In the genomic region with DNA sequence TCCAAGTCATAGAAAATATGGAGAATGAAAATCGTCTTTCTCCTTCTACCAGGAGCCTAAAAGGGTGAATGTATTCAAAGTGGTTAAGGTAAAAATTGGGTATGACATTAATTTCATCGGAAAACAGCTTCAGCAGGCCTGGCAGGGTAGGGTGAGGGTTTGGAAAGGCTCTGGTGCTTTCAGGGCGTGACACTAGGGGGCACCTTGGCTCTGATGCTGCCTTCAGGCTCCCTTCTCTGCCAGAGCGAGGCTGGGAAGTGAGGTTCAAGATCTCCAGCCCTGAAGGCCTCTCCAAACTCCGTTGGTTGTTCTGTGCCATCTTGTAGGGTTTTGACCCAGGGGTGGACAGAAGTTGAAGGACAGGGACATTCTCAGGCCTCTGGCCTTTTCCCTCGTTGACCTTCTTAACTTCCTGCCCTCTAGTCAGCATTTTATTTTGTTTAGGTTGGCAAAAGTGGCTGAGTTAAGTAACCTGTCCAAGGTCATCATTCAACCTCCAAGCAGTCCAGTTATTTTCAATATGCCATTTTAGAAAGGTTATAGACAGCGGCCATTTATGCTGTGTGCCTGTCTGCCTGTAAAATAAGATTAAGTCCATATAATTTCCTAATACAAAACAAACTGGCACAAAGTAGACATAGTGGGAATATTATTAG, we compare ENCODE assay signal across 8 cellular contexts. TPM values are rescaled to one million over a fixed set of nuclear protein-coding genes. Genes with fewer than 3 reads are reported as not detected.
DNase-seq lines count a peak whose midpoint lies in the region; ATAC-seq, FAIRE-seq and TF ChIP-seq lines count a peak whose summit lies in the region.

No MANE protein-coding gene starts in this region.

- H3K36me3 Mint-ChIP-seq in glutamatergic neuron (ENCODE audit: unreplicated experiment) (no peaks in the 10 kb centered on the region), nephron progenitor cell (ENCODE audit: low read depth) (no peaks in the 10 kb centered on the region)

- no peaks in the 10 kb centered on the region for H3K9me3 Mint-ChIP-seq in glutamatergic neuron (ENCODE audit: unreplicated experiment)
- H3K9me3 Mint-ChIP-seq in nephron progenitor cell: no peaks in the 10 kb centered on the region

- no peak for ATAC-seq in HG02981 (IDR thresholded peaks at IDR 0.05; ENCODE audit: unreplicated experiment)

- no peak overlapping the region for H3K27ac Mint-ChIP-seq in glutamatergic neuron (ENCODE audit: unreplicated experiment)
- no peak overlapping the region for H3K27ac Mint-ChIP-seq in nephron progenitor cell

- H3K4me1 Mint-ChIP-seq in glutamatergic neuron (ENCODE audit: low read depth, unreplicated experiment) (no peaks in the 10 kb centered on the region), nephron progenitor cell (no peaks in the 10 kb centered on the region)

- FAIRE-seq in GM12892 (lab: Jason Lieb, UNC): peak; percentile 83

- no peak for TF ChIP-seq POLR2A in GM12892 (IDR thresholded peaks at IDR 0.05; ENCODE audit: low read depth, low read length)

- H3K4me3 Mint-ChIP-seq in glutamatergic neuron (ENCODE audit: unreplicated experiment) (no peak overlapping the region), nephron progenitor cell (no peak overlapping the region)

- DNase-seq in COR-L47 (lab: John Stamatoyannopoulos, UW): peak; percentile 15
- DNase-seq in GM12892 (ENCODE audit: insufficient read length): no peak
- DNase-seq in SHP77 (lab: John Stamatoyannopoulos, UW): peak; percentile 17 to 52
- DNase-seq in glutamatergic neuron: peak; percentile 36
- DNase-seq in HPDE6-E6E7 (ENCODE audit: extremely low spot score): no peak
- no peak for DNase-seq in pons (ENCODE audit: low spot score)
- DNase-seq in nephron progenitor cell: no peak

- TF ChIP-seq CTCF in glutamatergic neuron (IDR thresholded peaks at IDR 0.05; ENCODE audit: partially characterized antibody, unreplicated experiment) (peak; percentile 11), nephron progenitor cell (IDR thresholded peaks at IDR 0.05) (no peak)

- peaks cover 2% of the 10 kb centered on the region for H3K27me3 Mint-ChIP-seq in glutamatergic neuron (ENCODE audit: unreplicated experiment)
- H3K27me3 Mint-ChIP-seq in nephron progenitor cell (ENCODE audit: low read depth, poor library complexity): no peaks in the 10 kb centered on the region

RNA-seq across cellular contexts. Expression of gene EML6, which starts 40.3 kb away (rescaled TPM):
- polyA plus RNA-seq in GM12892 (2012; ENCODE audit: missing spikeins): 0.34 TPM
- total RNA-seq in glutamatergic neuron (ENCODE audit: unreplicated experiment): 0.91 TPM

Comparison
In these comparisons a context has a peak if more than half of its experiments do, and no peak if none do; other contexts are left out.
1. DNase-seq: peak in COR-L47 (single experiment), SHP77 (2 of 2) and glutamatergic neuron (single experiment); none in GM12892 (single experiment), HPDE6-E6E7 (single experiment), pons (single experiment) and nephron progenitor cell (single experiment).